ENCODE assay signal across 17 cellular contexts in the genomic region with DNA sequence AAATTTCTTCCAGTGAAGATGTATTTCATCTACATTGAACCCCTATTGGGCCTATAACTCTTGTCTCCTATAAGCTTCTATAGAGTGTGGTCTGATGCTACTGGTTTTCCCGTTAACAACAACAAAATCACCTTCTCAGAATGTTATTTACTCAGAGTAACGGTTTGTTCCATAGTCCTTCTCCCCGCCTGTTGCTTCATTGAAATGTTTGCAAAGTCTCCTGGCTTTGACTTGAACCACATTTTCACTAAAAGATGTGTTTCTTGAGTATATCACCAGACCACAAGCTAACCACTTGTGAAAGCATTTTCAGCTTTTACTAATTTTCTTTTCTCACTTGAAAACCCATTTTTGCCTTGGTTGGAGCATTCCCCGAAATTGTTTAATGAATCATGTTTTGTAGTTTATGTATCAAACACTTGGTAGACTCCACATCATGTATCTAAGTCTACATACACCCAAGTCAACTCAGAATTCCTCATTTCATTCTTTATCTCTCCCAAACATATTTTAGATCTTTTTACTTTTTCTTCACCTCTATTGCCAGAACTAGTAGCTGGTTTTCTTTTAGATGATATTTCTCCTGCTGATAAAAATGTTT.
DNase-seq lines count a peak whose midpoint lies in the region; ATAC-seq and TF ChIP-seq lines count a peak whose summit lies in the region.
"Had no signal": no experiment of that assay in that cellular context is flagged by ENCODE, and none has a peak within 500 bp of the region (broad histone marks: within the 10 kb centered on the region; RNA-seq: fewer than 3 reads in every experiment).

No MANE protein-coding gene starts in this region.

- no peak overlapping the region for H3K9ac ChIP-seq in Loucy (ENCODE audit: low read depth, low read length, poor library complexity, severe bottlenecking)

- H3K27ac Mint-ChIP-seq in activated naive CD4-positive, alpha-beta T cell treated with anti-CD3 and anti-CD28 coated beads, Interleukin-2, amount 50 U/mL, for 24 hours, result peak overlapping the region; percentile 84
- peak overlapping the region; percentile 89 for H3K27ac Mint-ChIP-seq in stimulated activated effector memory CD8-positive, alpha-beta T cell treated with anti-CD3 and anti-CD28 coated beads, Interleukin-12 subunit alpha, Interleukin-12 subunit beta, amount 100 ng/mL, for 72 hours

- WGBS in esophagus muscularis mucosa, result 94% methylated on average over 4 of the region's 4 CpGs

- TF ChIP-seq POLR2A in esophagus muscularis mucosa (IDR thresholded peaks at IDR 0.05; ENCODE audit: low read depth), result no peak

- H2AFZ ChIP-seq in Loucy (ENCODE audit: low read length), result no peak overlapping the region

- ATAC-seq in stimulated activated effector memory CD8-positive, alpha-beta T cell treated with anti-CD3 and anti-CD28 coated beads, Interleukin-12 subunit alpha, Interleukin-12 subunit beta, amount 100 ng/mL, for 72 hours, result peak; percentile 90
- ATAC-seq: heart left ventricle, mucosa of descending colon had no signal

- H3K9me2 ChIP-seq in Loucy (replicated peaks; ENCODE audit: low read depth, low read length), result no peaks in the 10 kb centered on the region

- H3K27ac ChIP-seq in esophagus muscularis mucosa (replicated peaks in 1 of 4), result no peak overlapping the region
- H3K27ac ChIP-seq: HL-60, neutrophil had no signal

- H3K9me3 Mint-ChIP-seq in activated naive CD4-positive, alpha-beta T cell treated with anti-CD3 and anti-CD28 coated beads, Interleukin-2, amount 50 U/mL, for 24 hours, result no peaks in the 10 kb centered on the region
- no peaks in the 10 kb centered on the region for H3K9me3 Mint-ChIP-seq in stimulated activated effector memory CD8-positive, alpha-beta T cell treated with anti-CD3 and anti-CD28 coated beads, Interleukin-12 subunit alpha, Interleukin-12 subunit beta, amount 100 ng/mL, for 72 hours

- no peaks in the 10 kb centered on the region for H3K27me3 Mint-ChIP-seq in activated naive CD4-positive, alpha-beta T cell treated with anti-CD3 and anti-CD28 coated beads, Interleukin-2, amount 50 U/mL, for 24 hours

- H3K36me3 Mint-ChIP-seq in activated naive CD4-positive, alpha-beta T cell treated with anti-CD3 and anti-CD28 coated beads, Interleukin-2, amount 50 U/mL, for 24 hours, result no peaks in the 10 kb centered on the region
- H3K36me3 Mint-ChIP-seq in stimulated activated effector memory CD8-positive, alpha-beta T cell treated with anti-CD3 and anti-CD28 coated beads, Interleukin-12 subunit alpha, Interleukin-12 subunit beta, amount 100 ng/mL, for 72 hours, result peaks cover 63% of the 10 kb centered on the region

- H3K4me1 ChIP-seq in Loucy (ENCODE audit: insufficient read depth, low read length, poor library complexity, severe bottlenecking), result peaks cover 38% of the 10 kb centered on the region
- no peaks in the 10 kb centered on the region for H3K4me1 ChIP-seq in esophagus muscularis mucosa

- no peaks in the 10 kb centered on the region for H3K36me3 ChIP-seq in Loucy (ENCODE audit: insufficient read depth, low read length)
- H3K36me3 ChIP-seq in esophagus muscularis mucosa, result no peaks in the 10 kb centered on the region
- H3K36me3 ChIP-seq: heart left ventricle, neutrophil had no signal

- H4K20me1 ChIP-seq in Loucy (ENCODE audit: insufficient read depth, low read length, poor library complexity, severe bottlenecking), result no peaks in the 10 kb centered on the region

- peak overlapping the region; percentile 0 for H3K4me2 ChIP-seq in Loucy (ENCODE audit: low read depth, low read length, poor library complexity, severe bottlenecking)

- intact Hi-C loops in esophagus muscularis mucosa (cut with DNase I), result no loop called here

- peaks cover 56% of the 10 kb centered on the region for H3K4me1 Mint-ChIP-seq in activated naive CD4-positive, alpha-beta T cell treated with anti-CD3 and anti-CD28 coated beads, Interleukin-2, amount 50 U/mL, for 24 hours
- peaks cover 52% of the 10 kb centered on the region for H3K4me1 Mint-ChIP-seq in stimulated activated effector memory CD8-positive, alpha-beta T cell treated with anti-CD3 and anti-CD28 coated beads, Interleukin-12 subunit alpha, Interleukin-12 subunit beta, amount 100 ng/mL, for 72 hours

- TF ChIP-seq EP300 in esophagus muscularis mucosa (IDR thresholded peaks at IDR 0.05), result no peak

- DNase-seq in activated naive CD4-positive, alpha-beta T cell treated with Interleukin-2 at 50 U/mL for 16 hours, result peak; percentile 17
- no peak for DNase-seq in activated naive CD4-positive, alpha-beta T cell treated with anti-CD3 and anti-CD28 coated beads, Interleukin-2, amount 50 U/mL, for 16 hours
- no peak for DNase-seq in stimulated activated effector memory CD8-positive, alpha-beta T cell treated with anti-CD3 and anti-CD28 coated beads, Interleukin-12 subunit alpha, Interleukin-12 subunit beta, amount 100 ng/mL, for 72 hours (ENCODE audit: low spot score in 2 of 2)
- DNase-seq in esophagus muscularis mucosa (ENCODE audit: extremely low spot score), result no peak
- DNase-seq in NCI-H446 (lab: John Stamatoyannopoulos, UW), result no peak
- no peak for DNase-seq in iPS-NIHi7 (ENCODE audit: extremely low spot score)
- DNase-seq: activated CD4-positive, CD25-positive, alpha-beta regulatory T cell treated with anti-CD3 and anti-CD28 coated beads, Interleukin-2, amount 50 U/mL, for 72 hours; COR-L47; heart left ventricle; IMR-90; mucosa of descending colon; NCI-H1694 treated with DMSO at 0.1 percent for 48 hours; T1000 had no signal

- H3K4me3 Mint-ChIP-seq in activated naive CD4-positive, alpha-beta T cell treated with anti-CD3 and anti-CD28 coated beads, Interleukin-2, amount 50 U/mL, for 24 hours, result peak overlapping the region; percentile 63
- H3K4me3 Mint-ChIP-seq in stimulated activated effector memory CD8-positive, alpha-beta T cell treated with anti-CD3 and anti-CD28 coated beads, Interleukin-12 subunit alpha, Interleukin-12 subunit beta, amount 100 ng/mL, for 72 hours, result peak overlapping the region; percentile 23

- H3K9me3 ChIP-seq in Loucy (ENCODE audit: insufficient read depth, low read depth, low read length) (no peaks in the 10 kb centered on the region), esophagus muscularis mucosa (no peaks in the 10 kb centered on the region)
- H3K9me3 ChIP-seq: heart left ventricle, mucosa of descending colon, neutrophil had no signal

- H3F3A ChIP-seq in Loucy (ENCODE audit: low read depth), result no peaks in the 10 kb centered on the region

- H3K27me3 ChIP-seq in Loucy (ENCODE audit: insufficient read depth, low read length, poor library complexity, severe bottlenecking), result no peaks in the 10 kb centered on the region
- H3K27me3 ChIP-seq in esophagus muscularis mucosa, result no peaks in the 10 kb centered on the region
- H3K27me3 ChIP-seq: neutrophil had no signal

- no peaks in the 10 kb centered on the region for H3K79me2 ChIP-seq in Loucy (ENCODE audit: insufficient read depth, low read length)

- no peak for TF ChIP-seq CTCF in Loucy (conservative IDR thresholded peaks at IDR 0.05; ENCODE audit: low read length)
- TF ChIP-seq CTCF in esophagus muscularis mucosa (IDR thresholded peaks at IDR 0.05), result no peak

- H3K4me3 ChIP-seq in Loucy (ENCODE audit: low read length, poor library complexity, severe bottlenecking), result no peak overlapping the region
- no peak overlapping the region for H3K4me3 ChIP-seq in esophagus muscularis mucosa
- H3K4me3 ChIP-seq: heart left ventricle, mucosa of descending colon had no signal
